ENCODE assay signal across 1 cellular context in the genomic region with DNA sequence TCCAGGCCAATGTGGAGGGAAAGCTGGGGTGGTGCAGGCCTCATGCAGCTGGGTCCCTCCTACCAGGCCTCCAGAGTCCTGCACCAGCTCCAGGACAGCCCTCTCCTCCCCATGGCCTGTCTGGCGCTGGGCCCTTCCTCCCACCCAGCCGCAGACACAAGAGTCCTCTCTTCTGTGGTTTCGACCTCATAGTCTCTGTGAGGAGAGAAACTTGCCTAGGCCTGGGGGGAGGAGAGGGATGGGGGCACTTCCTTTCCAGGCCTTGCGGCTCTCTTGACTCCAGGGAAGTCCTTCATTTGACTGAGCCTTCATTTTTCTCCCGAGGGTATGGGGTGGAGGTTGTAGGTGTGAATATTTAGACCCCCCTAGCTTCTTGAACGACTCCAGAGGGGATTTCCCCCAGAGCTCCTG.
A peak's percentile ranks its signal among the peaks of the same experiment; 100 is the strongest.
TF ChIP-seq lines count a peak whose summit lies in the region.

No MANE protein-coding gene starts in this region.

TF ChIP-seq in IMR-90, 13 proteins besides CTCF, POLR2A, EP300 and RAD21:
- TF ChIP-seq BHLHE40 (IDR thresholded peaks at IDR 0.05; ENCODE audit: low read depth, low read length) (no peak), MXI1 (IDR thresholded peaks at IDR 0.05; ENCODE audit: borderline replicate concordance, low read depth, low read length) (0 out of 2 replicates have a peak, but pooled peaks have one; percentile 27), MAZ (IDR thresholded peaks at IDR 0.05; ENCODE audit: borderline replicate concordance, low read depth, low read length) (peak; percentile 56)
